1 cellular context compared by ENCODE assay signal in the genomic region with DNA sequence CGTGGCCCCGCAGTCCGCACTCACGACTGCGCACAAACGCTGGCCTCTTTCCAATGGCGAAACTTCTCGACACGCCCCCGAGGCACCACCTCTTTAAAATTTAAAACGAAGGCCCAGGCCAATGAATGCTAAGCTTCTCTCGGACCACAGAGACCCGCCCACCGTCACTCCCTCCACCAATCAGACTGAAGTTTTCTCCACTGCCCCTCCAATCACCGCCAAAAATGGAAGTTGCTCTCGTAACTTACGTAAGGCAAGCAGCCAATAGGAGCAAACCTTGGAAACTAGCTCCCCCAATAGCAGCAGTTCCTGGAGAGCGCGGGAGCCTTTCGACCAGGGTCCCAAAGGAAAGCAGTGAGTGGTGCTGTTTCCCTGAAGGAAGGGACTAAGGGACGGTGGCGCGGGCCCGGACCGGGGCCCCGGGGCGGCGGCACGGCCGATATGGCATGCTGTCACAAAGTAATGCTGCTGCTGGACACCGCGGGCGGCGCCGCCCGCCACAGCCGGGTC.
TF ChIP-seq lines count a peak whose summit lies in the region.

A gene with protein sequence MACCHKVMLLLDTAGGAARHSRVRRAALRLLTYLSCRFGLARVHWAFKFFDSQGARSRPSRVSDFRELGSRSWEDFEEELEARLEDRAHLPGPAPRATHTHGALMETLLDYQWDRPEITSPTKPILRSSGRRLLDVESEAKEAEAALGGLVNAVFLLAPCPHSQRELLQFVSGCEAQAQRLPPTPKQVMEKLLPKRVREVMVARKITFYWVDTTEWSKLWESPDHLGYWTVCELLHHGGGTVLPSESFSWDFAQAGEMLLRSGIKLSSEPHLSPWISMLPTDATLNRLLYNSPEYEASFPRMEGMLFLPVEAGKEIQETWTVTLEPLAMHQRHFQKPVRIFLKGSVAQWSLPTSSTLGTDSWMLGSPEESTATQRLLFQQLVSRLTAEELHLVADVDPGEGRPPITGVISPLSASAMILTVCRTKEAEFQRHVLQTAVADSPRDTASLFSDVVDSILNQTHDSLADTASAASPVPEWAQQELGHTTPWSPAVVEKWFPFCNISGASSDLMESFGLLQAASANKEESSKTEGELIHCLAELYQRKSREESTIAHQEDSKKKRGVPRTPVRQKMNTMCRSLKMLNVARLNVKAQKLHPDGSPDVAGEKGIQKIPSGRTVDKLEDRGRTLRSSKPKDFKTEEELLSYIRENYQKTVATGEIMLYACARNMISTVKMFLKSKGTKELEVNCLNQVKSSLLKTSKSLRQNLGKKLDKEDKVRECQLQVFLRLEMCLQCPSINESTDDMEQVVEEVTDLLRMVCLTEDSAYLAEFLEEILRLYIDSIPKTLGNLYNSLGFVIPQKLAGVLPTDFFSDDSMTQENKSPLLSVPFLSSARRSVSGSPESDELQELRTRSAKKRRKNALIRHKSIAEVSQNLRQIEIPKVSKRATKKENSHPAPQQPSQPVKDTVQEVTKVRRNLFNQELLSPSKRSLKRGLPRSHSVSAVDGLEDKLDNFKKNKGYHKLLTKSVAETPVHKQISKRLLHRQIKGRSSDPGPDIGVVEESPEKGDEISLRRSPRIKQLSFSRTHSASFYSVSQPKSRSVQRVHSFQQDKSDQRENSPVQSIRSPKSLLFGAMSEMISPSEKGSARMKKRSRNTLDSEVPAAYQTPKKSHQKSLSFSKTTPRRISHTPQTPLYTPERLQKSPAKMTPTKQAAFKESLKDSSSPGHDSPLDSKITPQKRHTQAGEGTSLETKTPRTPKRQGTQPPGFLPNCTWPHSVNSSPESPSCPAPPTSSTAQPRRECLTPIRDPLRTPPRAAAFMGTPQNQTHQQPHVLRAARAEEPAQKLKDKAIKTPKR (N-terminal part only) (plus strand): TSS at position 324 of the 510 bp plus-strand sequence. CDS start 118 bp downstream, at position 442.

TF ChIP-seq in HepG2, 621 proteins besides CTCF, POLR2A, EP300 and RAD21 (continued from another document and continues in another):
- TF ChIP-seq, protein P1, sequence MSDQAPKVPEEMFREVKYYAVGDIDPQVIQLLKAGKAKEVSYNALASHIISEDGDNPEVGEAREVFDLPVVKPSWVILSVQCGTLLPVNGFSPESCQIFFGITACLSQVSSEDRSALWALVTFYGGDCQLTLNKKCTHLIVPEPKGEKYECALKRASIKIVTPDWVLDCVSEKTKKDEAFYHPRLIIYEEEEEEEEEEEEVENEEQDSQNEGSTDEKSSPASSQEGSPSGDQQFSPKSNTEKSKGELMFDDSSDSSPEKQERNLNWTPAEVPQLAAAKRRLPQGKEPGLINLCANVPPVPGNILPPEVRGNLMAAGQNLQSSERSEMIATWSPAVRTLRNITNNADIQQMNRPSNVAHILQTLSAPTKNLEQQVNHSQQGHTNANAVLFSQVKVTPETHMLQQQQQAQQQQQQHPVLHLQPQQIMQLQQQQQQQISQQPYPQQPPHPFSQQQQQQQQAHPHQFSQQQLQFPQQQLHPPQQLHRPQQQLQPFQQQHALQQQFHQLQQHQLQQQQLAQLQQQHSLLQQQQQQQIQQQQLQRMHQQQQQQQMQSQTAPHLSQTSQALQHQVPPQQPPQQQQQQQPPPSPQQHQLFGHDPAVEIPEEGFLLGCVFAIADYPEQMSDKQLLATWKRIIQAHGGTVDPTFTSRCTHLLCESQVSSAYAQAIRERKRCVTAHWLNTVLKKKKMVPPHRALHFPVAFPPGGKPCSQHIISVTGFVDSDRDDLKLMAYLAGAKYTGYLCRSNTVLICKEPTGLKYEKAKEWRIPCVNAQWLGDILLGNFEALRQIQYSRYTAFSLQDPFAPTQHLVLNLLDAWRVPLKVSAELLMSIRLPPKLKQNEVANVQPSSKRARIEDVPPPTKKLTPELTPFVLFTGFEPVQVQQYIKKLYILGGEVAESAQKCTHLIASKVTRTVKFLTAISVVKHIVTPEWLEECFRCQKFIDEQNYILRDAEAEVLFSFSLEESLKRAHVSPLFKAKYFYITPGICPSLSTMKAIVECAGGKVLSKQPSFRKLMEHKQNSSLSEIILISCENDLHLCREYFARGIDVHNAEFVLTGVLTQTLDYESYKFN (CRISPR knock-in tag; conservative IDR thresholded peaks at IDR 0.05) = no peak
- TF ChIP-seq, protein P2, sequence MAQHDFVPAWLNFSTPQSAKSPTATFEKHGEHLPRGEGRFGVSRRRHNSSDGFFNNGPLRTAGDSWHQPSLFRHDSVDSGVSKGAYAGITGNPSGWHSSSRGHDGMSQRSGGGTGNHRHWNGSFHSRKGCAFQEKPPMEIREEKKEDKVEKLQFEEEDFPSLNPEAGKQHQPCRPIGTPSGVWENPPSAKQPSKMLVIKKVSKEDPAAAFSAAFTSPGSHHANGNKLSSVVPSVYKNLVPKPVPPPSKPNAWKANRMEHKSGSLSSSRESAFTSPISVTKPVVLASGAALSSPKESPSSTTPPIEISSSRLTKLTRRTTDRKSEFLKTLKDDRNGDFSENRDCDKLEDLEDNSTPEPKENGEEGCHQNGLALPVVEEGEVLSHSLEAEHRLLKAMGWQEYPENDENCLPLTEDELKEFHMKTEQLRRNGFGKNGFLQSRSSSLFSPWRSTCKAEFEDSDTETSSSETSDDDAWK (CRISPR knock-in tag; IDR thresholded peaks at IDR 0.05) = no peak
- TF ChIP-seq, protein P3, sequence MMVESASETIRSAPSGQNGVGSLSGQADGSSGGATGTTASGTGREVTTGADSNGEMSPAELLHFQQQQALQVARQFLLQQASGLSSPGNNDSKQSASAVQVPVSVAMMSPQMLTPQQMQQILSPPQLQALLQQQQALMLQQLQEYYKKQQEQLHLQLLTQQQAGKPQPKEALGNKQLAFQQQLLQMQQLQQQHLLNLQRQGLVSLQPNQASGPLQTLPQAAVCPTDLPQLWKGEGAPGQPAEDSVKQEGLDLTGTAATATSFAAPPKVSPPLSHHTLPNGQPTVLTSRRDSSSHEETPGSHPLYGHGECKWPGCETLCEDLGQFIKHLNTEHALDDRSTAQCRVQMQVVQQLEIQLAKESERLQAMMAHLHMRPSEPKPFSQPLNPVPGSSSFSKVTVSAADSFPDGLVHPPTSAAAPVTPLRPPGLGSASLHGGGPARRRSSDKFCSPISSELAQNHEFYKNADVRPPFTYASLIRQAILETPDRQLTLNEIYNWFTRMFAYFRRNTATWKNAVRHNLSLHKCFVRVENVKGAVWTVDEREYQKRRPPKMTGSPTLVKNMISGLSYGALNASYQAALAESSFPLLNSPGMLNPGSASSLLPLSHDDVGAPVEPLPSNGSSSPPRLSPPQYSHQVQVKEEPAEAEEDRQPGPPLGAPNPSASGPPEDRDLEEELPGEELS (CRISPR knock-in tag; IDR thresholded peaks at IDR 0.05) = no peak
- peak; percentile 69 for TF ChIP-seq CREM (IDR thresholded peaks at IDR 0.05)
- no peak for TF ChIP-seq CREM (CRISPR knock-in tag; IDR thresholded peaks at IDR 0.05)
- no peak for TF ChIP-seq ZNF251 (CRISPR knock-in tag; IDR thresholded peaks at IDR 0.05)
- no peak for TF ChIP-seq ZNF274 (CRISPR knock-in tag; IDR thresholded peaks at IDR 0.05)
- TF ChIP-seq KMT2B (CRISPR knock-in tag; IDR thresholded peaks at IDR 0.05) = no peak
- TF ChIP-seq NFIB (CRISPR knock-in tag; IDR thresholded peaks at IDR 0.05; ENCODE audit: borderline replicate concordance) = no peak
- TF ChIP-seq HNRNPUL1 (IDR thresholded peaks at IDR 0.05; ENCODE audit: low read depth, low read length) = no peak
- TF ChIP-seq, protein P4, sequence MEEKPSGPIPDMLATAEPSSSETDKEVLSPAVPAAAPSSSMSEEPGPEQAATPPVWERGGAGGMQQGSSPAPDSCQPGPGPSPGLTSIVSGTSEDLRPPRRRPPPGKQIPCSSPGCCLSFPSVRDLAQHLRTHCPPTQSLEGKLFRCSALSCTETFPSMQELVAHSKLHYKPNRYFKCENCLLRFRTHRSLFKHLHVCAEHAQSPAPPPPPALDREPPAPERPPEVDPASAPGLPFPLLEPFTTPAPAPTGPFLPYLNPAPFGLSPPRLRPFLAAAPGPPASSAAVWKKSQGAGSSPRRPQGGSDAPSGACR (CRISPR knock-in tag; IDR thresholded peaks at IDR 0.05) = 0 out of 2 replicates have a peak, but pooled peaks have one; percentile 37
- no peak for TF ChIP-seq KLF11 (CRISPR knock-in tag; IDR thresholded peaks at IDR 0.05)
- TF ChIP-seq, protein P5, sequence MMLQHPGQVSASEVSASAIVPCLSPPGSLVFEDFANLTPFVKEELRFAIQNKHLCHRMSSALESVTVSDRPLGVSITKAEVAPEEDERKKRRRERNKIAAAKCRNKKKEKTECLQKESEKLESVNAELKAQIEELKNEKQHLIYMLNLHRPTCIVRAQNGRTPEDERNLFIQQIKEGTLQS (CRISPR knock-in tag; IDR thresholded peaks at IDR 0.05) = no peak
- TF ChIP-seq, protein P6, sequence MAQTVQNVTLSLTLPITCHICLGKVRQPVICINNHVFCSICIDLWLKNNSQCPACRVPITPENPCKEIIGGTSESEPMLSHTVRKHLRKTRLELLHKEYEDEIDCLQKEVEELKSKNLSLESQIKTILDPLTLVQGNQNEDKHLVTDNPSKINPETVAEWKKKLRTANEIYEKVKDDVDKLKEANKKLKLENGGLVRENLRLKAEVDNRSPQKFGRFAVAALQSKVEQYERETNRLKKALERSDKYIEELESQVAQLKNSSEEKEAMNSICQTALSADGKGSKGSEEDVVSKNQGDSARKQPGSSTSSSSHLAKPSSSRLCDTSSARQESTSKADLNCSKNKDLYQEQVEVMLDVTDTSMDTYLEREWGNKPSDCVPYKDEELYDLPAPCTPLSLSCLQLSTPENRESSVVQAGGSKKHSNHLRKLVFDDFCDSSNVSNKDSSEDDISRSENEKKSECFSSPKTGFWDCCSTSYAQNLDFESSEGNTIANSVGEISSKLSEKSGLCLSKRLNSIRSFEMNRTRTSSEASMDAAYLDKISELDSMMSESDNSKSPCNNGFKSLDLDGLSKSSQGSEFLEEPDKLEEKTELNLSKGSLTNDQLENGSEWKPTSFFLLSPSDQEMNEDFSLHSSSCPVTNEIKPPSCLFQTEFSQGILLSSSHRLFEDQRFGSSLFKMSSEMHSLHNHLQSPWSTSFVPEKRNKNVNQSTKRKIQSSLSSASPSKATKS (CRISPR knock-in tag; IDR thresholded peaks at IDR 0.05) = no peak
- TF ChIP-seq MIER3 (CRISPR knock-in tag; IDR thresholded peaks at IDR 0.05; ENCODE audit: borderline replicate concordance) = no peak
- no peak for TF ChIP-seq ZNF232 (CRISPR knock-in tag; IDR thresholded peaks at IDR 0.05; ENCODE audit: borderline replicate concordance)
- TF ChIP-seq HNF4A (CRISPR knock-in tag; IDR thresholded peaks at IDR 0.05) = no peak
- no peak for TF ChIP-seq ZNF775 (CRISPR knock-in tag; IDR thresholded peaks at IDR 0.05; ENCODE audit: borderline replicate concordance)
- TF ChIP-seq RFX5 (IDR thresholded peaks at IDR 0.05; ENCODE audit: low read depth, low read length) = peak; percentile 81
- no peak for TF ChIP-seq PTBP1 (IDR thresholded peaks at IDR 0.05; ENCODE audit: low read depth, low read length, poor library complexity, severe bottlenecking)
- TF ChIP-seq, protein P7, sequence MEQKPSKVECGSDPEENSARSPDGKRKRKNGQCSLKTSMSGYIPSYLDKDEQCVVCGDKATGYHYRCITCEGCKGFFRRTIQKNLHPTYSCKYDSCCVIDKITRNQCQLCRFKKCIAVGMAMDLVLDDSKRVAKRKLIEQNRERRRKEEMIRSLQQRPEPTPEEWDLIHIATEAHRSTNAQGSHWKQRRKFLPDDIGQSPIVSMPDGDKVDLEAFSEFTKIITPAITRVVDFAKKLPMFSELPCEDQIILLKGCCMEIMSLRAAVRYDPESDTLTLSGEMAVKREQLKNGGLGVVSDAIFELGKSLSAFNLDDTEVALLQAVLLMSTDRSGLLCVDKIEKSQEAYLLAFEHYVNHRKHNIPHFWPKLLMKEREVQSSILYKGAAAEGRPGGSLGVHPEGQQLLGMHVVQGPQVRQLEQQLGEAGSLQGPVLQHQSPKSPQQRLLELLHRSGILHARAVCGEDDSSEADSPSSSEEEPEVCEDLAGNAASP (CRISPR knock-in tag; IDR thresholded peaks at IDR 0.05; ENCODE audit: borderline replicate concordance) = no peak
- no peak for TF ChIP-seq ZNF10 (CRISPR knock-in tag; IDR thresholded peaks at IDR 0.05; ENCODE audit: borderline replicate concordance, low read depth)
- no peak for TF ChIP-seq NFKBIZ (CRISPR knock-in tag; IDR thresholded peaks at IDR 0.05)
- TF ChIP-seq, protein P8, sequence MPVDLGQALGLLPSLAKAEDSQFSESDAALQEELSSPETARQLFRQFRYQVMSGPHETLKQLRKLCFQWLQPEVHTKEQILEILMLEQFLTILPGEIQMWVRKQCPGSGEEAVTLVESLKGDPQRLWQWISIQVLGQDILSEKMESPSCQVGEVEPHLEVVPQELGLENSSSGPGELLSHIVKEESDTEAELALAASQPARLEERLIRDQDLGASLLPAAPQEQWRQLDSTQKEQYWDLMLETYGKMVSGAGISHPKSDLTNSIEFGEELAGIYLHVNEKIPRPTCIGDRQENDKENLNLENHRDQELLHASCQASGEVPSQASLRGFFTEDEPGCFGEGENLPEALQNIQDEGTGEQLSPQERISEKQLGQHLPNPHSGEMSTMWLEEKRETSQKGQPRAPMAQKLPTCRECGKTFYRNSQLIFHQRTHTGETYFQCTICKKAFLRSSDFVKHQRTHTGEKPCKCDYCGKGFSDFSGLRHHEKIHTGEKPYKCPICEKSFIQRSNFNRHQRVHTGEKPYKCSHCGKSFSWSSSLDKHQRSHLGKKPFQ (CRISPR knock-in tag; IDR thresholded peaks at IDR 0.05; ENCODE audit: insufficient replicate concordance) = peak; percentile 38
